1 cellular context compared by ENCODE assay signal in genomic region chrX:132968282-132968681, GRCh38.
TF ChIP-seq lines count a peak whose summit lies in the region.

No MANE protein-coding gene starts in this region.

TF ChIP-seq in HepG2, 621 proteins besides CTCF, POLR2A, EP300 and RAD21:
- no peak for TF ChIP-seq TBX2 (CRISPR knock-in tag; IDR thresholded peaks at IDR 0.05; ENCODE audit: borderline replicate concordance)
